Comparison of ENCODE assay signal across 8 cellular contexts in genomic region chr17:42288985-42289862, GRCh38. TPM values are rescaled to one million over a fixed set of nuclear protein-coding genes. Genes with fewer than 3 reads are reported as not detected.
DNase-seq lines count a peak whose midpoint lies in the region; ATAC-seq, FAIRE-seq and TF ChIP-seq lines count a peak whose summit lies in the region.

No MANE protein-coding gene starts in this region.

- DNase-seq in Karpas-422 (peak; percentile 73), right atrium auricular region (ENCODE audit: low spot score) (no peak), small intestine (peak; percentile 55), SKM-1 treated with dmso at 0.1 percent for 144 hours (lab: John Stamatoyannopoulos, UW; ENCODE audit: unreplicated experiment) (no peak)
- DNase-seq in activated T-helper 1 cell treated with anti-CD3 and anti-CD28 coated beads, Interleukin-12 subunit alpha, Interleukin-12 subunit beta, Interleukin-2, Interleukin-4 antibody, amounts not matched to agents 30 ng/mL and 10 ng/mL and 1 ng/mL, durations not matched to agents 14 hours and 24 hours and 36 hours (ENCODE audit: low spot score) = peak; percentile 53

- no peaks in the 10 kb centered on the region for H3K9me3 ChIP-seq in DOHH2 (ENCODE audit: control insufficient read depth, insufficient read depth, low read length)
- no peaks in the 10 kb centered on the region for H3K9me3 ChIP-seq in Karpas-422 (ENCODE audit: low read length)
- no peaks in the 10 kb centered on the region for H3K9me3 ChIP-seq in right atrium auricular region
- H3K9me3 ChIP-seq in small intestine (ENCODE audit: control insufficient read depth, low read depth) = no peaks in the 10 kb centered on the region

- H3K4me1 Mint-ChIP-seq in activated T-helper 1 cell treated with anti-CD3 and anti-CD28 coated beads, Interleukin-12 subunit alpha, Interleukin-12 subunit beta, Interleukin-2, Interleukin-4 antibody, amounts not matched to agents 30 ng/mL and 10 ng/mL and 1 ng/mL, durations not matched to agents 14 hours and 24 hours and 36 hours (ENCODE audit: low read depth) = peaks cover 64% of the 10 kb centered on the region

- no peaks in the 10 kb centered on the region for H3F3A ChIP-seq in DOHH2 (ENCODE audit: control insufficient read depth, insufficient read depth)

- H3K9ac ChIP-seq in Karpas-422 (ENCODE audit: low read length) = peak overlapping the region; percentile 94

- H3K4me3 ChIP-seq in DOHH2 (ENCODE audit: low read length) (peak overlapping the region; percentile 74), Karpas-422 (ENCODE audit: low read length) (peak overlapping the region; percentile 85), right atrium auricular region (peak overlapping the region; percentile 58 to 70), small intestine (ENCODE audit: low read depth in 1 of 2, low read length in 2 of 2) (peak overlapping the region; percentile 57 to 67)

- H3K9me2 ChIP-seq in DOHH2 (replicated peaks; ENCODE audit: control insufficient read depth, low read length) (no peaks in the 10 kb centered on the region), Karpas-422 (replicated peaks; ENCODE audit: insufficient read depth, low read length) (no peaks in the 10 kb centered on the region)

- H3K27ac ChIP-seq in DOHH2 (ENCODE audit: low read depth, low read length) (no peak overlapping the region), Karpas-422 (ENCODE audit: low read length) (peak overlapping the region; percentile 81), right atrium auricular region (peak overlapping the region; percentile 85 to 90), small intestine (ENCODE audit: low read depth in 1 of 2, low read length in 1 of 2) (peak overlapping the region; percentile 65 to 82)

- H4K20me1 ChIP-seq in DOHH2 (ENCODE audit: control insufficient read depth, insufficient read depth, low read depth, low read length) (no peaks in the 10 kb centered on the region; the same call in 1 of the 2 replicates), Karpas-422 (ENCODE audit: insufficient read depth, low read depth, low read length) (peaks cover 3% of the 10 kb centered on the region; the same call in 1 of the 2 replicates)

- H3K4me1 ChIP-seq in DOHH2 (ENCODE audit: control insufficient read depth, low read length) = peaks cover 50% of the 10 kb centered on the region
- H3K4me1 ChIP-seq in Karpas-422 (ENCODE audit: low read length) = peaks cover 53% of the 10 kb centered on the region
- peaks cover 0 to 45% of the 10 kb centered on the region in 2 donors for H3K4me1 ChIP-seq in right atrium auricular region
- H3K4me1 ChIP-seq in small intestine (ENCODE audit: control insufficient read depth in 2 of 2, insufficient read depth in 1 of 2, low read depth in 1 of 2, low read length in 1 of 2) = peaks cover 0 to 8% of the 10 kb centered on the region in 2 donors

- peaks cover 41% of the 10 kb centered on the region for H3K36me3 Mint-ChIP-seq in activated T-helper 1 cell treated with anti-CD3 and anti-CD28 coated beads, Interleukin-12 subunit alpha, Interleukin-12 subunit beta, Interleukin-2, Interleukin-4 antibody, amounts not matched to agents 30 ng/mL and 10 ng/mL and 1 ng/mL, durations not matched to agents 14 hours and 24 hours and 36 hours (ENCODE audit: low read depth)

- peak overlapping the region; percentile 91 for H3K4me3 Mint-ChIP-seq in activated T-helper 1 cell treated with anti-CD3 and anti-CD28 coated beads, Interleukin-12 subunit alpha, Interleukin-12 subunit beta, Interleukin-2, Interleukin-4 antibody, amounts not matched to agents 30 ng/mL and 10 ng/mL and 1 ng/mL, durations not matched to agents 14 hours and 24 hours and 36 hours

- no peaks in the 10 kb centered on the region for H3K36me3 ChIP-seq in DOHH2 (ENCODE audit: control insufficient read depth, low read length)
- H3K36me3 ChIP-seq in Karpas-422 (ENCODE audit: insufficient read depth, low read length) = peaks cover 9% of the 10 kb centered on the region
- peaks cover 5% of the 10 kb centered on the region for H3K36me3 ChIP-seq in right atrium auricular region
- H3K36me3 ChIP-seq in small intestine (ENCODE audit: control insufficient read depth in 2 of 2, insufficient read depth in 2 of 2, low read length in 2 of 2) = no peaks in the 10 kb centered on the region

- H3K27me3 ChIP-seq in DOHH2 (ENCODE audit: control insufficient read depth, low read length) = peaks cover 11% of the 10 kb centered on the region; the same call in 1 of the 2 replicates
- H3K27me3 ChIP-seq in Karpas-422 (ENCODE audit: low read length) = no peaks in the 10 kb centered on the region
- H3K27me3 ChIP-seq in right atrium auricular region = no peaks in the 10 kb centered on the region
- H3K27me3 ChIP-seq in small intestine (ENCODE audit: control insufficient read depth in 2 of 2, insufficient read depth in 2 of 2, low read length in 2 of 2) = no peaks in the 10 kb centered on the region

- no peaks in the 10 kb centered on the region for H3K27me3 Mint-ChIP-seq in activated T-helper 1 cell treated with anti-CD3 and anti-CD28 coated beads, Interleukin-12 subunit alpha, Interleukin-12 subunit beta, Interleukin-2, Interleukin-4 antibody, amounts not matched to agents 30 ng/mL and 10 ng/mL and 1 ng/mL, durations not matched to agents 14 hours and 24 hours and 36 hours (ENCODE audit: insufficient read depth)

- H3K79me2 ChIP-seq in DOHH2 (ENCODE audit: control insufficient read depth, low read length) (no peaks in the 10 kb centered on the region; the same call in 1 of the 2 replicates), Karpas-422 (ENCODE audit: low read length) (peaks cover 56% of the 10 kb centered on the region)

- no peak overlapping the region for H2AFZ ChIP-seq in Karpas-422 (ENCODE audit: low read length)

- H3K27ac Mint-ChIP-seq in activated T-helper 1 cell treated with anti-CD3 and anti-CD28 coated beads, Interleukin-12 subunit alpha, Interleukin-12 subunit beta, Interleukin-2, Interleukin-4 antibody, amounts not matched to agents 30 ng/mL and 10 ng/mL and 1 ng/mL, durations not matched to agents 14 hours and 24 hours and 36 hours = peak overlapping the region; percentile 80

- ATAC-seq in GM19467 (IDR thresholded peaks at IDR 0.05; ENCODE audit: unreplicated experiment) (no peak), HG02938 (IDR thresholded peaks at IDR 0.05; ENCODE audit: unreplicated experiment) (no peak)

- no peak for TF ChIP-seq CTCF in DOHH2 (IDR thresholded peaks at IDR 0.05; ENCODE audit: low read depth, low read length, poor library complexity, severe bottlenecking)
- no peak for TF ChIP-seq CTCF in right atrium auricular region (IDR thresholded peaks at IDR 0.05)

- intact Hi-C loops in activated T-helper 1 cell treated with anti-CD3 and anti-CD28 coated beads, Interleukin-12 subunit alpha, Interleukin-12 subunit beta, Interleukin-2, Interleukin-4 antibody, amounts not matched to agents 30 ng/mL and 10 ng/mL and 1 ng/mL, durations not matched to agents 14 hours and 24 hours and 36 hours (cut with micrococcal nuclease) = loop anchor here (1.0 to 10.0 kb wide), 8 partner anchors 14 to 676 kb away; partner anchors contain the start of genes AARSD1, ACLY, ATP6V0A1 and HCRT

- no peak for FAIRE-seq in small intestine (lab: Jason Lieb, UNC)

- H3K9me3 Mint-ChIP-seq in activated T-helper 1 cell treated with anti-CD3 and anti-CD28 coated beads, Interleukin-12 subunit alpha, Interleukin-12 subunit beta, Interleukin-2, Interleukin-4 antibody, amounts not matched to agents 30 ng/mL and 10 ng/mL and 1 ng/mL, durations not matched to agents 14 hours and 24 hours and 36 hours = no peaks in the 10 kb centered on the region

- 20 to 35% (median 21%) methylated on average over 32 of the region's 32 CpGs for WGBS in small intestine, 3 donors

- peak overlapping the region; percentile 85 for H3K4me2 ChIP-seq in DOHH2 (ENCODE audit: low read length)
- peak overlapping the region; percentile 78 for H3K4me2 ChIP-seq in Karpas-422 (ENCODE audit: low read depth, low read length, poor library complexity, severe bottlenecking)

RNA-seq across cellular contexts. Expression of gene STAT5A, which starts 0.9 kb away (rescaled TPM):
- total RNA-seq in Karpas-422 (2014; rRNA removed; shearing (Covaris generic); ENCODE audit: low replicate concordance) = 62.3 and 160 TPM in 2 replicates
- total RNA-seq in activated T-helper 1 cell treated with anti-CD3 and anti-CD28 coated beads, Interleukin-12 subunit alpha, Interleukin-12 subunit beta, Interleukin-2, Interleukin-4 antibody, amounts not matched to agents 30 ng/mL and 10 ng/mL and 1 ng/mL, durations not matched to agents 14 hours and 24 hours and 36 hours = 375 and 381 TPM in 2 replicates
- total RNA-seq in right atrium auricular region = 10 to 100 TPM; 16.9 to 51.2 TPM
- polyA plus RNA-seq in small intestine = 10 to 100 TPM in 2 of 3 donors, 1 to 10 TPM in 1; 2.7 to 18.3 (median 11.3) TPM

RNA-seq across cellular contexts. Expression of gene STAT5B, which starts 13.0 kb away (rescaled TPM):
- total RNA-seq in Karpas-422 (2014; rRNA removed; shearing (Covaris generic); ENCODE audit: low replicate concordance) = 110 and 142 TPM in 2 replicates
- total RNA-seq in activated T-helper 1 cell treated with anti-CD3 and anti-CD28 coated beads, Interleukin-12 subunit alpha, Interleukin-12 subunit beta, Interleukin-2, Interleukin-4 antibody, amounts not matched to agents 30 ng/mL and 10 ng/mL and 1 ng/mL, durations not matched to agents 14 hours and 24 hours and 36 hours = 191 and 199 TPM in 2 replicates
- 10 to 100 TPM; 31.4 to 49.1 TPM for total RNA-seq in right atrium auricular region
- polyA plus RNA-seq in small intestine = 10 to 100 TPM; 13.4 to 22.0 (median 18.1) TPM

Comparison
In these comparisons a context has a peak if more than half of its experiments do, and no peak if none do; other contexts are left out.
1. DNase-seq: peak in Karpas-422 (single experiment), activated T-helper 1 cell treated with anti-CD3 and anti-CD28 coated beads, Interleukin-12 subunit alpha, Interleukin-12 subunit beta, Interleukin-2, Interleukin-4 antibody, amounts not matched to agents 30 ng/mL and 10 ng/mL and 1 ng/mL, durations not matched to agents 14 hours and 24 hours and 36 hours (single experiment) and small intestine (single experiment); none in right atrium auricular region (single experiment) and SKM-1 treated with dmso at 0.1 percent for 144 hours (single experiment).
2. Peak in every context shown above with its lines, with median percentiles within 50 percentile points of each other: H3K4me3 ChIP-seq.